Comparison of ENCODE assay signal across 8 cellular contexts in genomic region chrX:74133156-74133796, GRCh38.
A peak's percentile ranks its signal among the peaks of the same experiment; 100 is the strongest.
DNase-seq lines count a peak whose midpoint lies in the region; ATAC-seq and TF ChIP-seq lines count a peak whose summit lies in the region.

No MANE protein-coding gene starts in this region.

- TF ChIP-seq CTCF in GM12865 (IDR thresholded peaks at IDR 0.05; ENCODE audit: insufficient read depth, low read depth, low read length, missing control alignments) = peak; percentile 47
- peak; percentile 71 for TF ChIP-seq CTCF in left ventricle myocardium inferior (IDR thresholded peaks at IDR 0.05; ENCODE audit: borderline replicate concordance)
- peak; percentile 75 for TF ChIP-seq CTCF in retinal pigment epithelial cell (conservative IDR thresholded peaks at IDR 0.05; ENCODE audit: low read depth, low read length)

- H3K4me3 ChIP-seq in GM12865 (ENCODE audit: low read depth, low read length) (no peak overlapping the region), left ventricle myocardium inferior (no peak overlapping the region), retinal pigment epithelial cell (ENCODE audit: low read length) (no peak overlapping the region)

- peak; percentile 89 for ATAC-seq in HG02885 (IDR thresholded peaks at IDR 0.05; ENCODE audit: poor library complexity, unreplicated experiment)
- ATAC-seq in HG03095 (IDR thresholded peaks at IDR 0.05; ENCODE audit: unreplicated experiment) = no peak

- DNase-seq in AG08396 (ENCODE audit: low spot score) (peak; percentile 73), GM12865 (ENCODE audit: low read depth) (peak; percentile 43), NCI-H2227 (lab: John Stamatoyannopoulos, UW; ENCODE audit: unreplicated experiment) (peak; percentile 76), amniotic stem cell (lab: John Stamatoyannopoulos, UW) (peak; percentile 26), left ventricle myocardium inferior (no peak), retinal pigment epithelial cell (ENCODE audit: low read depth) (peak; percentile 23)

- intact Hi-C loops in left ventricle myocardium inferior (cut with micrococcal nuclease) = no loop called here

- H3K27me3 ChIP-seq in left ventricle myocardium inferior (ENCODE audit: low read depth) = no peaks in the 10 kb centered on the region

- no peaks in the 10 kb centered on the region for H3K4me1 ChIP-seq in left ventricle myocardium inferior

- no peak overlapping the region for H3K27ac ChIP-seq in left ventricle myocardium inferior (replicated peaks)

- peaks cover 4% of the 10 kb centered on the region for H3K36me3 ChIP-seq in left ventricle myocardium inferior

- H3K9me3 ChIP-seq in left ventricle myocardium inferior (replicated peaks) = no peaks in the 10 kb centered on the region
